21 cellular contexts compared by ENCODE assay signal in the genomic region with DNA sequence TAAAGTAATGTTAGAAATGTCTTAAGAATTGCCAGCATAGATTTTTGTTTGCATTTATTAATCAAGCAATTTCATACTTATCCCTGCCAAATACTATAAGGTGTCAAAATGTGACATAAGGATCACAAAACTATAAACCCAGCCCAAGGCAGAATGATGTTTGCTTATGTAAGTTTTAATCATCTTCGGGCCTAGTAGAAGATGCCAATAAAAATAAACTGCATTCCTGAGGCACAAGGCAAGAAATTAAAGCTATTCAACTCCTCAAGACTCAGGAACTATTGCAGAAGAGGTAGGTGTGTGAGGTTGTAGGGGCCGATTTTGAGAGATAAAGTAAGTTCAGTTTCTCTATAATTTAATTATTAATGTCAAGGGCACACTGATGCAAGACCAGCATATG.
DNase-seq lines count a peak whose midpoint lies in the region; FAIRE-seq and TF ChIP-seq lines count a peak whose summit lies in the region.
"Had no signal": no experiment of that assay in that cellular context is flagged by ENCODE, and none has a peak within 500 bp of the region (broad histone marks: within the 10 kb centered on the region; RNA-seq: fewer than 3 reads in every experiment).

No MANE protein-coding gene starts in this region.

- no peaks in the 10 kb centered on the region for H3K4me1 Mint-ChIP-seq in neural progenitor cell
- H3K4me1 Mint-ChIP-seq: activated T-helper 17 cell treated with anti-CD3 and anti-CD28 coated beads, Interleukin-2, amount 50 U/mL, for 72 hours had no signal

- H3K27me3 ChIP-seq in keratinocyte (ENCODE audit: control insufficient read depth, extremely low read depth, insufficient read depth, low read length) (no peaks in the 10 kb centered on the region), neural progenitor cell (no peaks in the 10 kb centered on the region)
- H3K27me3 ChIP-seq: BE2C, left lung, right lobe of liver, SJCRH30 had no signal

- H4K20me1 ChIP-seq in keratinocyte (ENCODE audit: control insufficient read depth, extremely low read depth, insufficient read depth, low read length) (no peaks in the 10 kb centered on the region), neural progenitor cell (ENCODE audit: low read depth) (no peaks in the 10 kb centered on the region)

- H3K27ac ChIP-seq in keratinocyte (ENCODE audit: control insufficient read depth, insufficient read depth, low read length), result no peak overlapping the region
- no peak overlapping the region for H3K27ac ChIP-seq in neural progenitor cell
- H3K27ac ChIP-seq: HL-60, left lung, right lobe of liver, SJCRH30 had no signal

- H3K4me3 ChIP-seq in cardiac fibroblast (replicated peaks in 1 of 2; ENCODE audit: low read depth in 2 of 2, low read length in 2 of 2) (no peak overlapping the region), keratinocyte (ENCODE audit: control insufficient read depth in 2 of 3, extremely low read depth in 1 of 3, insufficient read depth in 2 of 3, low read depth in 1 of 3, low read length in 3 of 3) (no peak overlapping the region), neural progenitor cell (no peak overlapping the region)
- H3K4me3 ChIP-seq: left lung, right lobe of liver, SJCRH30 had no signal

- TF ChIP-seq CTCF in cardiac fibroblast (IDR thresholded peaks at IDR 0.05; ENCODE audit: low read depth, low read length) (no peak), keratinocyte (optimal IDR thresholded peaks at IDR 0.05 in 1 of 3, IDR thresholded peaks at IDR 0.05 in 1 of 3, conservative IDR thresholded peaks at IDR 0.05 in 1 of 3; ENCODE audit: extremely low read depth in 1 of 3, insufficient read depth in 2 of 3, low read length in 3 of 3) (no peak), neural progenitor cell (IDR thresholded peaks at IDR 0.05) (no peak)

- H2AFZ ChIP-seq in keratinocyte (ENCODE audit: control insufficient read depth, low read length) (no peak overlapping the region), neural progenitor cell (replicated peaks) (no peak overlapping the region)

- H3K9me3 Mint-ChIP-seq in neural progenitor cell, result no peaks in the 10 kb centered on the region

- dilution Hi-C loops in keratinocyte (cut with MboI; ENCODE audit: extremely low pct_ligation_motif_present, low sequenced_read_pairs), result no loop called here

- no peaks in the 10 kb centered on the region for H3K36me3 ChIP-seq in keratinocyte (ENCODE audit: control insufficient read depth in 2 of 2, extremely low read depth in 1 of 2, insufficient read depth in 2 of 2, low read length in 2 of 2)
- H3K36me3 ChIP-seq in neural progenitor cell, result no peaks in the 10 kb centered on the region
- H3K36me3 ChIP-seq: BE2C, left lung, right lobe of liver, SJCRH30 had no signal

- peak; percentile 83 for DNase-seq in EH (ENCODE audit: low read depth)
- peak; percentile 74 for DNase-seq in M059J (ENCODE audit: low read depth)
- peak; percentile 57 to 74 for DNase-seq in cardiac fibroblast (ENCODE audit: low read depth in 2 of 2)
- DNase-seq in keratinocyte (ENCODE audit: low read depth, low spot score), result no peak
- no peak for DNase-seq in DMS114 treated with DMSO at 0.1 percent for 48 hours (lab: John Stamatoyannopoulos, UW; ENCODE audit: unreplicated experiment)
- no peak for DNase-seq in neural progenitor cell (ENCODE audit: low spot score)
- no peak for DNase-seq in RKO (ENCODE audit: low spot score)
- no peak for DNase-seq in DMS53 treated with DMSO at 0.1 percent for 48 hours (lab: John Stamatoyannopoulos, UW; ENCODE audit: unreplicated experiment)
- DNase-seq: BE2C; DMS 273 treated with DMSO at 0.1 percent for 48 hours; hypothalamus; KG1; left lung; NCI-H1417; nucleus accumbens; right lobe of liver; SJCRH30; stimulated activated CD4-positive, alpha-beta T cell treated with anti-CD3 and anti-CD28 coated beads, Interleukin-2, amount 100 ng/mL, for 48 hours; substantia nigra had no signal

- H3K9ac ChIP-seq in keratinocyte (ENCODE audit: control insufficient read depth, extremely low read depth, insufficient read depth, low read length) (no peak overlapping the region), neural progenitor cell (no peak overlapping the region)

- H3K4me2 ChIP-seq in keratinocyte (ENCODE audit: control insufficient read depth, extremely low read depth, insufficient read depth, low read depth, low read length) (no peak overlapping the region), neural progenitor cell (no peak overlapping the region)

- no peaks in the 10 kb centered on the region for H3K36me3 Mint-ChIP-seq in neural progenitor cell

- H3K4me1 ChIP-seq in keratinocyte (ENCODE audit: control insufficient read depth, extremely low read depth, insufficient read depth, low read length) (peaks cover 4% of the 10 kb centered on the region), neural progenitor cell (no peaks in the 10 kb centered on the region)
- H3K4me1 ChIP-seq: BE2C, left lung, right lobe of liver, SJCRH30 had no signal

- no peak overlapping the region for H3K4me3 Mint-ChIP-seq in neural progenitor cell
- H3K4me3 Mint-ChIP-seq: activated T-helper 17 cell treated with anti-CD3 and anti-CD28 coated beads, Interleukin-2, amount 50 U/mL, for 72 hours had no signal

- H3F3A ChIP-seq in neural progenitor cell (ENCODE audit: low read depth), result no peaks in the 10 kb centered on the region

- H3K79me2 ChIP-seq in keratinocyte (ENCODE audit: control insufficient read depth, insufficient read depth, low read length) (no peaks in the 10 kb centered on the region), neural progenitor cell (ENCODE audit: low read depth) (no peaks in the 10 kb centered on the region)

- no peaks in the 10 kb centered on the region for H3K9me1 ChIP-seq in keratinocyte (ENCODE audit: control insufficient read depth, extremely low read depth, insufficient read depth, low read length)

- H3K27ac Mint-ChIP-seq in neural progenitor cell, result no peak overlapping the region
- H3K27ac Mint-ChIP-seq: activated T-helper 17 cell treated with anti-CD3 and anti-CD28 coated beads, Interleukin-2, amount 50 U/mL, for 72 hours had no signal

- H3K9me3 ChIP-seq in keratinocyte (ENCODE audit: control insufficient read depth, low read depth, low read length) (no peaks in the 10 kb centered on the region), neural progenitor cell (ENCODE audit: low read depth) (no peaks in the 10 kb centered on the region)
- H3K9me3 ChIP-seq: BE2C, left lung, right lobe of liver, SJCRH30 had no signal

- H3K27me3 Mint-ChIP-seq in neural progenitor cell (ENCODE audit: insufficient read depth, low read depth), result no peaks in the 10 kb centered on the region
- H3K27me3 Mint-ChIP-seq: activated T-helper 17 cell treated with anti-CD3 and anti-CD28 coated beads, Interleukin-2, amount 50 U/mL, for 72 hours had no signal

- peak; percentile 57 for FAIRE-seq in keratinocyte (lab: Jason Lieb, UNC)

Comparison
In these comparisons a context has a peak if more than half of its experiments do, and no peak if none do; other contexts are left out.
1. DNase-seq: peak in EH (single experiment), M059J (single experiment) and cardiac fibroblast (2 of 2); none in keratinocyte (single experiment), DMS114 treated with DMSO at 0.1 percent for 48 hours (single experiment), neural progenitor cell (single experiment), RKO (single experiment) and DMS53 treated with DMSO at 0.1 percent for 48 hours (single experiment).